In the genomic region with DNA sequence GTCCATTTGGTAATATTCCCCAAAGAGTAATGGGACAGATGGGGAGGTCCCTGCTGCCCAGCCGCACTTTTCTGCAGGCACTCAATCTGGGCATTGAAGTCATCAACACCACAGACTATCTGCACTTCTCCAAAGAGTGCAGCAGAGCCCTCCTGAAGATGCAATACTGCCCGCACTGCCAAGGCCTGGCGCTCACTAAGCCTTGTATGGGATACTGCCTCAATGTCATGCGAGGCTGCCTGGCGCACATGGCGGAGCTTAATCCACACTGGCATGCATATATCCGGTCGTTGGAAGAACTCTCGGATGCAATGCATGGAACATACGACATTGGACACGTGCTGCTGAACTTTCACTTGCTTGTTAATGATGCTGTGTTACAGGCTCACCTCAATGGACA, we compare ENCODE assay signal across 28 cellular contexts.
A peak's percentile ranks its signal among the peaks of the same experiment; 100 is the strongest.
DNase-seq lines count a peak whose midpoint lies in the region; ATAC-seq, FAIRE-seq and TF ChIP-seq lines count a peak whose summit lies in the region.
"Had no signal": no experiment of that assay in that cellular context is flagged by ENCODE, and none has a peak within 500 bp of the region (broad histone marks: within the 10 kb centered on the region; RNA-seq: fewer than 3 reads in every experiment).

No MANE protein-coding gene starts in this region.

- no peaks in the 10 kb centered on the region for H3K9me3 Mint-ChIP-seq in osteocyte (ENCODE audit: unreplicated experiment)
- H3K9me3 Mint-ChIP-seq: CD8-positive, alpha-beta memory T cell had no signal

- H3K18ac ChIP-seq in H1 (ENCODE audit: extremely low read depth, low read length) = no peak overlapping the region

- no peak overlapping the region for H3K4ac ChIP-seq in H1 (replicated peaks; ENCODE audit: insufficient read length, low read depth, low read length)

- no peaks in the 10 kb centered on the region for H3K23me2 ChIP-seq in H1 (ENCODE audit: low read depth, low read length)

- H3K9ac ChIP-seq in K562 (ENCODE audit: insufficient read depth in 1 of 2, low read depth in 2 of 2, low read length in 2 of 2) (no peak overlapping the region), H1 (replicated peaks in 1 of 4; ENCODE audit: extremely low read depth in 1 of 4, low read depth in 3 of 4, low read length in 3 of 4) (no peak overlapping the region)
- H3K9ac ChIP-seq: BLaER1 had no signal

- TF ChIP-seq RAD21 in K562 (CRISPR knock-in tag; conservative IDR thresholded peaks at IDR 0.05 in 1 of 2, IDR thresholded peaks at IDR 0.05 in 1 of 2) (no peak), H1 (IDR thresholded peaks at IDR 0.05 in 1 of 2, conservative IDR thresholded peaks at IDR 0.05 in 1 of 2; ENCODE audit: low read depth in 2 of 2, low read length in 2 of 2) (no peak)

- intact Hi-C loops in K562 (cut with micrococcal nuclease) (loop anchor here (5.0 kb wide), 1 partner anchor 114 kb away; no protein-coding TSS in a partner anchor), upper lobe of right lung (cut with DNase I) (no loop called here), sigmoid colon (cut with DNase I) (no loop called here)

- TF ChIP-seq CTCF in K562 (IDR thresholded peaks at IDR 0.05 in 2 of 3, conservative IDR thresholded peaks at IDR 0.05 in 1 of 3; ENCODE audit: insufficient read depth in 2 of 3, low read depth in 1 of 3, low read length in 3 of 3) (no peak), H1 (IDR thresholded peaks at IDR 0.05; ENCODE audit: control extremely low read depth in 1 of 3, insufficient read depth in 1 of 3, low read depth in 1 of 3, low read length in 3 of 3) (no peak), upper lobe of right lung (IDR thresholded peaks at IDR 0.05) (no peak), osteocyte (IDR thresholded peaks at IDR 0.05) (no peak), sigmoid colon (IDR thresholded peaks at IDR 0.05) (no peak)

- under 1% methylated on average over 11 of the region's 11 CpGs for whole genome bisulfite sequencing in K562 (ENCODE audit: insufficient coverage, low coverage, missing lambda C conversion rate)
- WGBS in H1 (ENCODE audit: extremely low coverage in 1 of 2, insufficient coverage in 1 of 2, insufficient read length in 1 of 2, insufficient replicate concordance in 2 of 2, low coverage in 1 of 2, low lambda C conversion rate in 2 of 2, missing lambda C conversion rate in 1 of 2), 2 experiments = 98% methylated on average over 11 of the region's 11 CpGs; no CpG with 5 or more reads in 1 of the 2 experiments
- 95 to 96% methylated on average over 11 of the region's 11 CpGs for WGBS in sigmoid colon, 2 donors

- H4K20me1 ChIP-seq in K562 (replicated peaks; ENCODE audit: control insufficient read depth, insufficient read depth, low read length) (no peaks in the 10 kb centered on the region), H1 (replicated peaks in 1 of 2; ENCODE audit: control insufficient read depth in 1 of 2, insufficient read depth in 2 of 2, low read length in 2 of 2) (no peaks in the 10 kb centered on the region)
- H4K20me1 ChIP-seq: BLaER1 had no signal

- H2BK120ac ChIP-seq in H1 (replicated peaks; ENCODE audit: low read depth, low read length) = no peak overlapping the region

- no peak for DNase-seq in K562 (ENCODE audit: extremely low read depth in 1 of 4, low spot score in 3 of 4)
- no peak for DNase-seq in H1 (ENCODE audit: low read depth in 1 of 2, low spot score in 2 of 2)
- peak; percentile 48 for DNase-seq in islet precursor cell
- DNase-seq in upper lobe of right lung = no peak
- no peak for DNase-seq in NCI-H1436 (lab: John Stamatoyannopoulos, UW)
- no peak for DNase-seq in osteocyte (ENCODE audit: extremely low spot score, unreplicated experiment)
- no peak for DNase-seq in sigmoid colon
- DNase-seq: 8988T; ACHN; BE2C; C1 segment of cervical spinal cord; CD4-positive, alpha-beta memory T cell; CD4-positive, CD25-positive, alpha-beta regulatory T cell; CD8-positive, alpha-beta memory T cell; COR-L47; DMS 273 treated with DMSO at 0.1 percent for 48 hours; DMS153; DMS53; DMS79; DND-41; EL; GDM1 had no signal

- CTCF ChIA-PET in K562 (lab: Yijun Ruan, JAX; ENCODE audit: low intra/inter-chr PET ratio) (no interaction called here), H1 (lab: Charles Lee; ENCODE audit: partially characterized antibody) (interaction anchor here (0.9 to 1.4 kb wide), 3 partner anchors 46 to 117 kb away, joined by 3 read pairs; no protein-coding TSS in a partner anchor)

- H3K23ac ChIP-seq in H1 (ENCODE audit: insufficient read length) = no peak overlapping the region

- H3K9me3 ChIP-seq in K562 (replicated peaks; ENCODE audit: control insufficient read depth, insufficient read depth, low read depth, low read length) = no peaks in the 10 kb centered on the region
- no peaks in the 10 kb centered on the region for H3K9me3 ChIP-seq in H1 (ENCODE audit: insufficient read depth in 2 of 2, low read depth in 1 of 2, low read length in 1 of 2)
- no peaks in the 10 kb centered on the region for H3K9me3 ChIP-seq in upper lobe of right lung
- no peaks in the 10 kb centered on the region for H3K9me3 ChIP-seq in sigmoid colon
- H3K9me3 ChIP-seq: BE2C, BLaER1 had no signal

- no peaks in the 10 kb centered on the region for H3K36me3 Mint-ChIP-seq in osteocyte (ENCODE audit: unreplicated experiment)
- H3K36me3 Mint-ChIP-seq: CD14-positive monocyte; CD4-positive, alpha-beta memory T cell; CD4-positive, CD25-positive, alpha-beta regulatory T cell; CD8-positive, alpha-beta memory T cell had no signal

- H3K27ac Mint-ChIP-seq in osteocyte (ENCODE audit: unreplicated experiment) = no peak overlapping the region
- H3K27ac Mint-ChIP-seq: CD14-positive monocyte; CD4-positive, alpha-beta memory T cell; CD4-positive, CD25-positive, alpha-beta regulatory T cell; CD8-positive, alpha-beta memory T cell had no signal

- no peak overlapping the region for H3K4me3 Mint-ChIP-seq in osteocyte (ENCODE audit: unreplicated experiment)
- H3K4me3 Mint-ChIP-seq: CD14-positive monocyte; CD4-positive, CD25-positive, alpha-beta regulatory T cell; CD8-positive, alpha-beta memory T cell had no signal

- H3K79me2 ChIP-seq in K562 (ENCODE audit: control insufficient read depth, insufficient read depth, low read length) (no peaks in the 10 kb centered on the region), H1 (ENCODE audit: control insufficient read depth in 1 of 2, insufficient read depth in 2 of 2, low read length in 2 of 2) (no peaks in the 10 kb centered on the region)

- no peaks in the 10 kb centered on the region for H3K27me3 Mint-ChIP-seq in osteocyte (ENCODE audit: unreplicated experiment)
- H3K27me3 Mint-ChIP-seq: CD4-positive, CD25-positive, alpha-beta regulatory T cell; CD8-positive, alpha-beta memory T cell had no signal

- no peak overlapping the region for H3K27ac ChIP-seq in K562 (ENCODE audit: extremely low read depth, low read depth, low read length)
- no peak overlapping the region for H3K27ac ChIP-seq in H1 (ENCODE audit: low read depth, low read length)
- H3K27ac ChIP-seq in upper lobe of right lung = no peak overlapping the region
- no peak overlapping the region for H3K27ac ChIP-seq in sigmoid colon
- H3K27ac ChIP-seq: BLaER1 had no signal

- no peak overlapping the region for H3K14ac ChIP-seq in H1 (ENCODE audit: insufficient read length)

- H2BK5ac ChIP-seq in H1 (ENCODE audit: low read depth, low read length) = no peak overlapping the region

- H4K5ac ChIP-seq in H1 (ENCODE audit: insufficient read length, low read depth, low read length) = no peak overlapping the region

- no peaks in the 10 kb centered on the region for H3K27me3 ChIP-seq in K562 (ENCODE audit: control insufficient read depth in 2 of 2, insufficient read depth in 2 of 2, low read length in 2 of 2)
- H3K27me3 ChIP-seq in H1 (replicated peaks in 1 of 4; ENCODE audit: control insufficient read depth in 3 of 4, extremely low read depth in 1 of 4, insufficient read depth in 3 of 4, low read length in 3 of 4) = no peaks in the 10 kb centered on the region
- H3K27me3 ChIP-seq in upper lobe of right lung = no peaks in the 10 kb centered on the region
- H3K27me3 ChIP-seq in sigmoid colon = no peaks in the 10 kb centered on the region
- H3K27me3 ChIP-seq: BE2C, BLaER1 had no signal

- TF ChIP-seq POLR2A in K562 (conservative IDR thresholded peaks at IDR 0.05) (no peak), H1 (IDR thresholded peaks at IDR 0.05; ENCODE audit: control extremely low read depth in 1 of 2, low read depth in 2 of 2, low read length in 2 of 2) (no peak), sigmoid colon (IDR thresholded peaks at IDR 0.05) (no peak)

- H2AK5ac ChIP-seq in H1 (ENCODE audit: low read depth, low read length) = no peak overlapping the region

- POLR2A ChIA-PET in K562 (lab: Yijun Ruan, JAX) = interaction anchor here (0.5 to 1.2 kb wide), 2 partner anchors 10 kb away, joined by 3 read pairs; no protein-coding TSS in a partner anchor
- POLR2A ChIA-PET in H1 (lab: Charles Lee; ENCODE audit: partially characterized antibody) = no interaction called here

- no peak overlapping the region for H2BK15ac ChIP-seq in H1 (ENCODE audit: low read length)

- no peak overlapping the region for H2AFZ ChIP-seq in K562 (ENCODE audit: low read depth, low read length)
- no peak overlapping the region for H2AFZ ChIP-seq in H1 (ENCODE audit: low read length)

- BruUV-seq in K562 (replicated peaks; lab: Mats Ljungman, UMichigan) = no TSS peak

- no peaks in the 10 kb centered on the region for H3K9me1 ChIP-seq in K562 (ENCODE audit: control insufficient read depth, insufficient read depth, low read length)

- no peak overlapping the region for H3K4me3 ChIP-seq in K562
- no peak overlapping the region for H3K4me3 ChIP-seq in H1 (ENCODE audit: extremely low read depth in 1 of 4, insufficient read depth in 2 of 4, low read depth in 3 of 4, low read length in 4 of 4)
- H3K4me3 ChIP-seq in upper lobe of right lung = no peak overlapping the region
- H3K4me3 ChIP-seq in sigmoid colon = no peak overlapping the region
- H3K4me3 ChIP-seq: BLaER1, GM12878 had no signal

- no peak overlapping the region for H3K56ac ChIP-seq in H1 (replicated peaks; ENCODE audit: insufficient read length, low read depth, low read length)

- FAIRE-seq in K562 (lab: Jason Lieb, UNC) (no peak), H1 (lab: Jason Lieb, UNC) (no peak)
- FAIRE-seq: A204.1, GM12878, GM12892, GM18507 had no signal

- no peak overlapping the region for H4K91ac ChIP-seq in H1 (replicated peaks; ENCODE audit: insufficient read length, low read length)

- H3K4me1 Mint-ChIP-seq in osteocyte (ENCODE audit: unreplicated experiment) = no peaks in the 10 kb centered on the region
- H3K4me1 Mint-ChIP-seq: CD14-positive monocyte; CD4-positive, alpha-beta memory T cell; CD4-positive, CD25-positive, alpha-beta regulatory T cell; CD8-positive, alpha-beta memory T cell had no signal

- no peaks in the 10 kb centered on the region for H3K4me1 ChIP-seq in K562 (replicated peaks in 1 of 2; ENCODE audit: control insufficient read depth in 2 of 2, insufficient read depth in 2 of 2, low read length in 2 of 2)
- H3K4me1 ChIP-seq in H1 (replicated peaks in 1 of 4; ENCODE audit: control insufficient read depth in 3 of 4, insufficient read depth in 4 of 4, low read length in 3 of 4) = no peaks in the 10 kb centered on the region
- H3K4me1 ChIP-seq in upper lobe of right lung = no peaks in the 10 kb centered on the region
- no peaks in the 10 kb centered on the region for H3K4me1 ChIP-seq in sigmoid colon
- H3K4me1 ChIP-seq: BE2C, BLaER1 had no signal

- in situ Hi-C loops in K562 (cut with MboI) = no loop called here

- H3K4me2 ChIP-seq in K562 (ENCODE audit: insufficient read depth, low read length) (no peak overlapping the region), H1 (ENCODE audit: insufficient read depth in 1 of 2, low read depth in 2 of 2, low read length in 2 of 2) (no peak overlapping the region)
- H3K4me2 ChIP-seq: BLaER1 had no signal

- H3K79me1 ChIP-seq in H1 (ENCODE audit: low read depth, low read length) = no peaks in the 10 kb centered on the region

- no peaks in the 10 kb centered on the region for H3K36me3 ChIP-seq in K562 (ENCODE audit: control insufficient read depth, insufficient read depth, low read length)
- H3K36me3 ChIP-seq in H1 (ENCODE audit: control insufficient read depth in 2 of 4, insufficient read depth in 4 of 4, low read length in 3 of 4) = no peaks in the 10 kb centered on the region
- H3K36me3 ChIP-seq in upper lobe of right lung = no peaks in the 10 kb centered on the region
- H3K36me3 ChIP-seq in sigmoid colon = no peaks in the 10 kb centered on the region
- H3K36me3 ChIP-seq: BE2C, BLaER1 had no signal

- H4K8ac ChIP-seq in H1 (ENCODE audit: extremely low read depth, insufficient read depth, low read length) = peak overlapping the region; percentile 68; the same call in 1 of the 2 replicates

- ATAC-seq in K562 = no peak
- peak; percentile 26 for ATAC-seq in upper lobe of right lung
- ATAC-seq: GM12878 had no signal

- TF ChIP-seq EP300 in K562 (IDR thresholded peaks at IDR 0.05; ENCODE audit: low read length) = no peak
- TF ChIP-seq EP300 in H1 (IDR thresholded peaks at IDR 0.05; ENCODE audit: borderline replicate concordance in 1 of 2, low read depth in 2 of 2, low read length in 2 of 2) = no peak
- TF ChIP-seq EP300 in sigmoid colon (IDR thresholded peaks at IDR 0.05) = no peak

- no peak overlapping the region; the same call in 1 of the 2 replicates for H2BK12ac ChIP-seq in H1 (ENCODE audit: low read depth, low read length)

- H2BK20ac ChIP-seq in H1 (ENCODE audit: low read length) = no peak overlapping the region
